Comparison of ENCODE assay signal across 1 cellular context in genomic region chr9:137678202-137678601, GRCh38.
TF ChIP-seq lines count a peak whose summit lies in the region.

No MANE protein-coding gene starts in this region.

TF ChIP-seq in WTC11, 78 proteins besides CTCF, POLR2A, EP300 and RAD21 (continued from another document):
- TF ChIP-seq AFF4 (CRISPR knock-in tag; IDR thresholded peaks at IDR 0.05; ENCODE audit: borderline replicate concordance) (no peak), STAT6 (CRISPR knock-in tag; conservative IDR thresholded peaks at IDR 0.05; ENCODE audit: low read depth) (no peak), GABPB1 (CRISPR knock-in tag; IDR thresholded peaks at IDR 0.05) (no peak), OVOL2 (CRISPR knock-in tag; IDR thresholded peaks at IDR 0.05; ENCODE audit: borderline replicate concordance) (no peak), IRF2 (CRISPR knock-in tag; IDR thresholded peaks at IDR 0.05; ENCODE audit: borderline replicate concordance, low read depth) (no peak), ATF1 (CRISPR knock-in tag; IDR thresholded peaks at IDR 0.05) (no peak), ESRRA (CRISPR knock-in tag; IDR thresholded peaks at IDR 0.05; ENCODE audit: borderline replicate concordance) (no peak), NR3C1 (CRISPR knock-in tag; conservative IDR thresholded peaks at IDR 0.05; ENCODE audit: low read depth) (no peak), PRDM15 (CRISPR knock-in tag; IDR thresholded peaks at IDR 0.05) (no peak), NR2C2 (CRISPR knock-in tag; IDR thresholded peaks at IDR 0.05) (no peak), HMGA2 (CRISPR knock-in tag; IDR thresholded peaks at IDR 0.05) (no peak), ZMAT4 (CRISPR knock-in tag; IDR thresholded peaks at IDR 0.05) (no peak), ZNF532 (CRISPR knock-in tag; IDR thresholded peaks at IDR 0.05; ENCODE audit: borderline replicate concordance) (no peak), EMX1 (CRISPR knock-in tag; IDR thresholded peaks at IDR 0.05) (no peak)
- TF ChIP-seq, protein P1, sequence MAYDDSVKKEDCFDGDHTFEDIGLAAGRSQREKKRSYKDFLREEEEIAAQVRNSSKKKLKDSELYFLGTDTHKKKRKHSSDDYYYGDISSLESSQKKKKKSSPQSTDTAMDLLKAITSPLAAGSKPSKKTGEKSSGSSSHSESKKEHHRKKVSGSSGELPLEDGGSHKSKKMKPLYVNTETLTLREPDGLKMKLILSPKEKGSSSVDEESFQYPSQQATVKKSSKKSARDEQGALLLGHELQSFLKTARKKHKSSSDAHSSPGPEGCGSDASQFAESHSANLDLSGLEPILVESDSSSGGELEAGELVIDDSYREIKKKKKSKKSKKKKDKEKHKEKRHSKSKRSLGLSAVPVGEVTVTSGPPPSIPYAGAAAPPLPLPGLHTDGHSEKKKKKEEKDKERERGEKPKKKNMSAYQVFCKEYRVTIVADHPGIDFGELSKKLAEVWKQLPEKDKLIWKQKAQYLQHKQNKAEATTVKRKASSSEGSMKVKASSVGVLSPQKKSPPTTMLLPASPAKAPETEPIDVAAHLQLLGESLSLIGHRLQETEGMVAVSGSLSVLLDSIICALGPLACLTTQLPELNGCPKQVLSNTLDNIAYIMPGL (CRISPR knock-in tag; IDR thresholded peaks at IDR 0.05) = no peak
- TF ChIP-seq, protein P2, sequence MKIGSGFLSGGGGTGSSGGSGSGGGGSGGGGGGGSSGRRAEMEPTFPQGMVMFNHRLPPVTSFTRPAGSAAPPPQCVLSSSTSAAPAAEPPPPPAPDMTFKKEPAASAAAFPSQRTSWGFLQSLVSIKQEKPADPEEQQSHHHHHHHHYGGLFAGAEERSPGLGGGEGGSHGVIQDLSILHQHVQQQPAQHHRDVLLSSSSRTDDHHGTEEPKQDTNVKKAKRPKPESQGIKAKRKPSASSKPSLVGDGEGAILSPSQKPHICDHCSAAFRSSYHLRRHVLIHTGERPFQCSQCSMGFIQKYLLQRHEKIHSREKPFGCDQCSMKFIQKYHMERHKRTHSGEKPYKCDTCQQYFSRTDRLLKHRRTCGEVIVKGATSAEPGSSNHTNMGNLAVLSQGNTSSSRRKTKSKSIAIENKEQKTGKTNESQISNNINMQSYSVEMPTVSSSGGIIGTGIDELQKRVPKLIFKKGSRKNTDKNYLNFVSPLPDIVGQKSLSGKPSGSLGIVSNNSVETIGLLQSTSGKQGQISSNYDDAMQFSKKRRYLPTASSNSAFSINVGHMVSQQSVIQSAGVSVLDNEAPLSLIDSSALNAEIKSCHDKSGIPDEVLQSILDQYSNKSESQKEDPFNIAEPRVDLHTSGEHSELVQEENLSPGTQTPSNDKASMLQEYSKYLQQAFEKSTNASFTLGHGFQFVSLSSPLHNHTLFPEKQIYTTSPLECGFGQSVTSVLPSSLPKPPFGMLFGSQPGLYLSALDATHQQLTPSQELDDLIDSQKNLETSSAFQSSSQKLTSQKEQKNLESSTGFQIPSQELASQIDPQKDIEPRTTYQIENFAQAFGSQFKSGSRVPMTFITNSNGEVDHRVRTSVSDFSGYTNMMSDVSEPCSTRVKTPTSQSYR (CRISPR knock-in tag; IDR thresholded peaks at IDR 0.05) = no peak
